In genomic region chr6:32128751-32129296, GRCh38 we compare ENCODE assay signal across 8 cellular contexts. TPM values are rescaled to one million over a fixed set of nuclear protein-coding genes. Genes with fewer than 3 reads are reported as not detected.
DNase-seq lines count a peak whose midpoint lies in the region; ATAC-seq and TF ChIP-seq lines count a peak whose summit lies in the region.

No MANE protein-coding gene starts in this region.

- ATAC-seq in HG02970 (IDR thresholded peaks at IDR 0.05; ENCODE audit: low FRiP score, unreplicated experiment), result no peak
- no peak for ATAC-seq in GM21423 (IDR thresholded peaks at IDR 0.05; ENCODE audit: unreplicated experiment)

- H3K36me3 ChIP-seq in right atrium auricular region (peaks cover 18% of the 10 kb centered on the region), skeletal muscle satellite cell (ENCODE audit: insufficient read depth, low read length) (peaks cover 20% of the 10 kb centered on the region)

- DNase-seq in HFF-Myc (ENCODE audit: extremely low read depth, low read depth), result no peak
- peak; percentile 23 for DNase-seq in activated CD4-positive, alpha-beta memory T cell treated with anti-CD3 and anti-CD28 coated beads, Interleukin-2, amount 10 ng/mL, durations not matched to agents 7 days and 5 days
- DNase-seq in right atrium auricular region (ENCODE audit: low spot score), result no peak
- DNase-seq in GF-D8 (lab: John Stamatoyannopoulos, UW), result no peak
- no peak for DNase-seq in NOMO-1 (lab: John Stamatoyannopoulos, UW; ENCODE audit: unreplicated experiment in 2 of 2)

- peak overlapping the region; percentile 92 for H3K4me3 Mint-ChIP-seq in activated CD4-positive, alpha-beta memory T cell treated with anti-CD3 and anti-CD28 coated beads, Interleukin-2, amount 10 ng/mL, durations not matched to agents 7 days and 5 days

- H3K27me3 Mint-ChIP-seq in activated CD4-positive, alpha-beta memory T cell treated with anti-CD3 and anti-CD28 coated beads, Interleukin-2, amount 10 ng/mL, durations not matched to agents 7 days and 5 days, result peaks cover 6% of the 10 kb centered on the region

- H3K4me1 ChIP-seq in right atrium auricular region (peaks cover 0 to 30% of the 10 kb centered on the region in 2 donors), skeletal muscle satellite cell (ENCODE audit: control insufficient read depth, insufficient read depth, low read length) (peaks cover 24% of the 10 kb centered on the region)

- H3K9me3 ChIP-seq in right atrium auricular region, result no peaks in the 10 kb centered on the region
- H3K9me3 ChIP-seq in skeletal muscle satellite cell (replicated peaks; ENCODE audit: low read length), result no peaks in the 10 kb centered on the region

- peak overlapping the region; percentile 8 for H3K9ac ChIP-seq in skeletal muscle satellite cell (ENCODE audit: low read depth, low read length)

- H3K27me3 ChIP-seq in right atrium auricular region, result no peaks in the 10 kb centered on the region
- peaks cover under 1% of the 10 kb centered on the region for H3K27me3 ChIP-seq in skeletal muscle satellite cell (ENCODE audit: control insufficient read depth, insufficient read depth, low read length)

- CTCF ChIA-PET in activated CD4-positive, alpha-beta memory T cell treated with anti-CD3 and anti-CD28 coated beads, Interleukin-2, amount 10 ng/mL, durations not matched to agents 7 days and 5 days (lab: Charles Lee), result interaction anchor here (0.6 to 2.9 kb wide), 5 partner anchors 10 to 710 kb away, joined by 3 to 21 read pairs (median 9); partner anchors contain the start of gene TAP2

- peaks cover 28% of the 10 kb centered on the region for H3K36me3 Mint-ChIP-seq in activated CD4-positive, alpha-beta memory T cell treated with anti-CD3 and anti-CD28 coated beads, Interleukin-2, amount 10 ng/mL, durations not matched to agents 7 days and 5 days (ENCODE audit: low read depth)

- H3K4me3 ChIP-seq in HFF-Myc (replicated peaks; ENCODE audit: low read depth, low read length) (peak overlapping the region; percentile 95), right atrium auricular region (peak overlapping the region in 1 of 2 donors; percentile 71), skeletal muscle satellite cell (ENCODE audit: low read length) (peak overlapping the region; percentile 86)

- H3K4me2 ChIP-seq in skeletal muscle satellite cell (ENCODE audit: low read length), result peak overlapping the region; percentile 96

- no peaks in the 10 kb centered on the region for H3K9me3 Mint-ChIP-seq in activated CD4-positive, alpha-beta memory T cell treated with anti-CD3 and anti-CD28 coated beads, Interleukin-2, amount 10 ng/mL, durations not matched to agents 7 days and 5 days

- peak overlapping the region; percentile 92 for H3K27ac Mint-ChIP-seq in activated CD4-positive, alpha-beta memory T cell treated with anti-CD3 and anti-CD28 coated beads, Interleukin-2, amount 10 ng/mL, durations not matched to agents 7 days and 5 days

- TF ChIP-seq CTCF in HFF-Myc (IDR thresholded peaks at IDR 0.05; ENCODE audit: low read depth, low read length, missing control alignments) (no peak), right atrium auricular region (IDR thresholded peaks at IDR 0.05) (no peak)

- POLR2A ChIA-PET in activated CD4-positive, alpha-beta memory T cell treated with anti-CD3 and anti-CD28 coated beads, Interleukin-2, amount 10 ng/mL, durations not matched to agents 7 days and 5 days (lab: Charles Lee), result interaction anchor here (0.6 to 3.6 kb wide), 22 partner anchors 10 to 843 kb away, joined by 3 to 31 read pairs (median 6); partner anchors contain the start of genes AGPAT1, DXO, EHMT2 and GPANK1

- peaks cover 45% of the 10 kb centered on the region for H3K4me1 Mint-ChIP-seq in activated CD4-positive, alpha-beta memory T cell treated with anti-CD3 and anti-CD28 coated beads, Interleukin-2, amount 10 ng/mL, durations not matched to agents 7 days and 5 days

- H3K27ac ChIP-seq in right atrium auricular region, result peak overlapping the region; percentile 90 to 96

RNA-seq across cellular contexts. Expression of gene ATF6B, which starts 0.8 kb away (rescaled TPM):
- total RNA-seq in activated CD4-positive, alpha-beta memory T cell treated with anti-CD3 and anti-CD28 coated beads, Interleukin-2, amount 10 ng/mL, durations not matched to agents 7 days and 5 days, result 100 to 1,000 TPM; 142 to 147 TPM
- total RNA-seq in right atrium auricular region, result 10 to 100 TPM; 15.0 to 15.3 TPM
- total RNA-seq in skeletal muscle satellite cell (2012; rRNA removed), result 12.2 and 14.7 TPM in 2 replicates

RNA-seq across cellular contexts. Expression of gene FKBPL, which starts 1.3 kb away (rescaled TPM):
- total RNA-seq in activated CD4-positive, alpha-beta memory T cell treated with anti-CD3 and anti-CD28 coated beads, Interleukin-2, amount 10 ng/mL, durations not matched to agents 7 days and 5 days, result 1 to 10 TPM; 7.6 to 8.6 TPM
- total RNA-seq in right atrium auricular region, result 1 to 10 TPM; 1.1 to 3.4 TPM
- 5.8 and 6.3 TPM in 2 replicates for total RNA-seq in skeletal muscle satellite cell (2012; rRNA removed)

RNA-seq across cellular contexts. Expression of gene TNXB, which starts 19.7 kb away (rescaled TPM):
- 1 to 10 TPM; 5.7 to 6.4 TPM for total RNA-seq in activated CD4-positive, alpha-beta memory T cell treated with anti-CD3 and anti-CD28 coated beads, Interleukin-2, amount 10 ng/mL, durations not matched to agents 7 days and 5 days
- 100 to 1,000 TPM; 138 to 210 TPM for total RNA-seq in right atrium auricular region
- total RNA-seq in skeletal muscle satellite cell (2012; rRNA removed), result 48.9 and 64.2 TPM in 2 replicates

RNA-seq across cellular contexts. Expression of gene PRRT1, which starts 22.9 kb away (rescaled TPM):
- total RNA-seq in activated CD4-positive, alpha-beta memory T cell treated with anti-CD3 and anti-CD28 coated beads, Interleukin-2, amount 10 ng/mL, durations not matched to agents 7 days and 5 days, result under 1 TPM; 0.13 to 0.28 TPM
- total RNA-seq in right atrium auricular region, result 1 to 10 TPM in 1 of 2 donors, under 1 TPM in 1; 0.70 to 1.1 TPM
- under 0.01 TPM in 2 replicates for total RNA-seq in skeletal muscle satellite cell (2012; rRNA removed)

RNA-seq across cellular contexts. Expression of gene PPT2, which starts 25.1 kb away (rescaled TPM):
- total RNA-seq in activated CD4-positive, alpha-beta memory T cell treated with anti-CD3 and anti-CD28 coated beads, Interleukin-2, amount 10 ng/mL, durations not matched to agents 7 days and 5 days, result 1 to 10 TPM; 8.3 to 9.4 TPM
- total RNA-seq in right atrium auricular region, result 10 to 100 TPM; 19.5 to 27.0 TPM
- total RNA-seq in skeletal muscle satellite cell (2012; rRNA removed), result 10.5 and 15.0 TPM in 2 replicates

Comparison
In these comparisons a context has a peak if more than half of its experiments do, and no peak if none do; other contexts are left out.
1. RNA of gene ATF6B, which starts 0.8 kb away (total RNA-seq): 142 to 147 TPM in activated CD4-positive, alpha-beta memory T cell treated with anti-CD3 and anti-CD28 coated beads, Interleukin-2, amount 10 ng/mL, durations not matched to agents 7 days and 5 days; 15.0 to 15.3 TPM in right atrium auricular region; every median in the first group is over 4 times any median in the second.
2. RNA of gene TNXB, which starts 19.7 kb away (total RNA-seq): 138 to 210 TPM in right atrium auricular region; 5.7 to 6.4 TPM in activated CD4-positive, alpha-beta memory T cell treated with anti-CD3 and anti-CD28 coated beads, Interleukin-2, amount 10 ng/mL, durations not matched to agents 7 days and 5 days; every median in the first group is over 10 times any median in the second.